Comparison of ENCODE assay signal across 8 cellular contexts in the genomic region with DNA sequence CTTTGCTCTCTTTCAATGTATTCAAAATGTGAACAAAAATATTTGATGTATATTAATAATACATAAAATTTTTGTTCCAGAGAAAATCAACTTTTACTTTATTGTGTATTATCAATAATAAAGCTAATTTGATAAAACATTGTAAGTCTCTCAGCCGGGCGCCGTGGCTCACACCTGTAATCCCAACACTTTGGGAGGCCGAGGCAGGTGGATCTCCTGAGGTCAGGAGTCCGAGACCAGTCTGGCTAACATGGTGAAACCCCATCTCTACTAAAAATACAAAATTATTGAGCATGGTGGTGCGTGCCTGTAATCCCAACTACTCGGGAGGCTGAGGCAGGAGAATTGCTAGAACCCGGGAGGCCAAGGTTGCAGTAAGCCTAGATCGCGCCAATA. TPM values are rescaled to one million over a fixed set of nuclear protein-coding genes. Genes with fewer than 3 reads are reported as not detected.
A peak's percentile ranks its signal among the peaks of the same experiment; 100 is the strongest.
DNase-seq lines count a peak whose midpoint lies in the region; ATAC-seq and TF ChIP-seq lines count a peak whose summit lies in the region.
"Not testable (repeated sequence)": the region's sequence is repeated elsewhere in the genome, so short reads cannot be mapped to it uniquely, and the experiment has no call there.

No MANE protein-coding gene starts in this region.

- peak overlapping the region; percentile 70 for H3K4me2 ChIP-seq in Karpas-422 (ENCODE audit: low read depth, low read length, poor library complexity, severe bottlenecking)
- not testable (repeated sequence) for H3K4me2 ChIP-seq in parathyroid adenoma (ENCODE audit: low read length)

- peaks cover 36% of the 10 kb centered on the region for H3K4me1 ChIP-seq in CD4-positive, alpha-beta memory T cell (ENCODE audit: insufficient read depth, low read length)
- H3K4me1 ChIP-seq in Karpas-422 (ENCODE audit: low read length) = not testable (repeated sequence)
- peaks cover 33 to 46% (median 44%) of the 10 kb centered on the region in 4 donors for H3K4me1 ChIP-seq in esophagus muscularis mucosa
- peaks cover 36% of the 10 kb centered on the region for H3K4me1 ChIP-seq in lower lobe of right lung
- peaks cover 14% of the 10 kb centered on the region for H3K4me1 ChIP-seq in parathyroid adenoma
- peaks cover 11 to 32% of the 10 kb centered on the region in 2 donors for H3K4me1 ChIP-seq in thyroid gland

- intact Hi-C loops in CD4-positive, alpha-beta memory T cell (cut with micrococcal nuclease) = loop anchor here (1.0 to 10.0 kb wide), 6 partner anchors 122 to 637 kb away; a partner anchor contains a TSS
- intact Hi-C loops in esophagus muscularis mucosa (cut with DNase I) = loop anchor here (10.0 kb wide), 1 partner anchor 121 kb away; no protein-coding TSS in a partner anchor
- intact Hi-C loops in lower lobe of right lung (cut with DNase I) = not testable (repeated sequence)
- intact Hi-C loops in thyroid gland (cut with DNase I) = loop anchor here (10.0 kb wide), 1 partner anchor 121 kb away; no protein-coding TSS in a partner anchor

- peaks cover 10 to 26% of the 10 kb centered on the region in 2 donors for H3K36me3 Mint-ChIP-seq in CD4-positive, alpha-beta memory T cell

- CTCF ChIA-PET in CD4-positive, alpha-beta memory T cell (lab: Charles Lee; ENCODE audit: partially characterized antibody) = interaction anchor here (1.4 to 2.2 kb wide), 4 partner anchors 9 to 691 kb away, joined by 3 to 5 read pairs (median 4); a partner anchor contains a TSS

- H3K79me2 ChIP-seq in Karpas-422 (ENCODE audit: low read length) = peaks cover 45% of the 10 kb centered on the region
- H3K79me2 ChIP-seq in parathyroid adenoma = peaks cover 17% of the 10 kb centered on the region

- H2AFZ ChIP-seq in Karpas-422 (ENCODE audit: low read length) = not testable (repeated sequence)
- H2AFZ ChIP-seq in parathyroid adenoma = peak overlapping the region; percentile 82

- peaks cover 24 to 45% (median 32%) of the 10 kb centered on the region in 4 donors for H3K4me1 Mint-ChIP-seq in CD4-positive, alpha-beta memory T cell

- not testable (repeated sequence) for H3K9ac ChIP-seq in Karpas-422 (ENCODE audit: low read length); parathyroid adenoma

- not testable (repeated sequence) for H3K9me3 Mint-ChIP-seq in CD4-positive, alpha-beta memory T cell

- H3K27me3 Mint-ChIP-seq in CD4-positive, alpha-beta memory T cell = not testable (repeated sequence)

- ATAC-seq in lower lobe of right lung = not testable (repeated sequence)

- H4K20me1 ChIP-seq in Karpas-422 (ENCODE audit: insufficient read depth, low read depth, low read length) = not testable (repeated sequence)

- not testable (repeated sequence) for DNase-seq in CD4-positive, alpha-beta memory T cell; Karpas-422; astrocyte of the cerebellum (ENCODE audit: low read depth); esophagus muscularis mucosa (ENCODE audit: extremely low spot score)
- DNase-seq in lower lobe of right lung = peak; percentile 47
- DNase-seq in thyroid gland = peak in 1 of 2 donors; percentile 20

- not testable (repeated sequence) for H3K9me2 ChIP-seq in Karpas-422 (replicated peaks; ENCODE audit: insufficient read depth, low read length)

- H3K4me3 ChIP-seq in CD4-positive, alpha-beta memory T cell (ENCODE audit: low read length in 2 of 2); Karpas-422 (ENCODE audit: low read length); parathyroid adenoma (ENCODE audit: low read depth, low read length); thyroid gland (replicated peaks in 1 of 3): not testable (repeated sequence)
- H3K4me3 ChIP-seq in WI38 (ENCODE audit: low read depth, low read length) (peak overlapping the region; percentile 71), astrocyte of the cerebellum (ENCODE audit: low read depth, low read length) (peak overlapping the region; percentile 95), esophagus muscularis mucosa (peak overlapping the region; percentile 73 to 85 (median 80)), lower lobe of right lung (peak overlapping the region; percentile 81)

- not testable (repeated sequence) for H3K36me3 ChIP-seq in CD4-positive, alpha-beta memory T cell (ENCODE audit: insufficient read depth, low read length); esophagus muscularis mucosa; lower lobe of right lung; parathyroid adenoma (ENCODE audit: control insufficient read depth, insufficient read depth, low read length); thyroid gland
- peaks cover 32% of the 10 kb centered on the region for H3K36me3 ChIP-seq in Karpas-422 (ENCODE audit: insufficient read depth, low read length)

- H3K4me3 Mint-ChIP-seq in CD4-positive, alpha-beta memory T cell = peak overlapping the region in 5 of 8 donors; percentile 98 to 99 (median 98)

- in situ Hi-C loops in astrocyte of the cerebellum (cut with HindIII; ENCODE audit: low sequenced_read_pairs) = not testable (repeated sequence)

- not testable (repeated sequence) for H3K9me3 ChIP-seq in CD4-positive, alpha-beta memory T cell (ENCODE audit: control insufficient read depth in 1 of 2, low read length in 2 of 2); esophagus muscularis mucosa; lower lobe of right lung; parathyroid adenoma (ENCODE audit: control insufficient read depth, low read length); thyroid gland
- peaks cover 23% of the 10 kb centered on the region for H3K9me3 ChIP-seq in Karpas-422 (ENCODE audit: low read length)

- 92% methylated on average over 10 of the region's 10 CpGs for WGBS in esophagus muscularis mucosa
- WGBS in thyroid gland, 2 donors = 90 to 92% methylated on average over 10 of the region's 10 CpGs

- H3K27ac ChIP-seq in CD4-positive, alpha-beta memory T cell (ENCODE audit: low read depth, low read length) = peak overlapping the region; percentile 99
- H3K27ac ChIP-seq in Karpas-422 (ENCODE audit: low read length) = not testable (repeated sequence)
- peak overlapping the region; percentile 92 to 96 (median 93) for H3K27ac ChIP-seq in esophagus muscularis mucosa (replicated peaks in 1 of 4)
- peak overlapping the region; percentile 96 for H3K27ac ChIP-seq in lower lobe of right lung
- peak overlapping the region; percentile 94 for H3K27ac ChIP-seq in parathyroid adenoma
- H3K27ac ChIP-seq in thyroid gland = peak overlapping the region in 2 of 3 donors; percentile 10 to 83

- H3K27ac Mint-ChIP-seq in CD4-positive, alpha-beta memory T cell = peak overlapping the region; percentile 32 to 99 (median 84)

- TF ChIP-seq EP300 in esophagus muscularis mucosa (IDR thresholded peaks at IDR 0.05) = not testable (repeated sequence)

- not testable (repeated sequence) for H3K27me3 ChIP-seq in CD4-positive, alpha-beta memory T cell (ENCODE audit: insufficient read depth, low read length); Karpas-422 (ENCODE audit: low read length); esophagus muscularis mucosa; lower lobe of right lung (ENCODE audit: low read depth); parathyroid adenoma (ENCODE audit: control insufficient read depth, insufficient read depth, low read length); thyroid gland

- POLR2A ChIA-PET in CD4-positive, alpha-beta memory T cell (lab: Charles Lee; ENCODE audit: partially characterized antibody) = interaction anchor here (0.8 to 4.3 kb wide), 17 partner anchors 11 to 1890 kb away, joined by 3 to 44 read pairs (median 8); a partner anchor contains a TSS

- not testable (repeated sequence) for TF ChIP-seq POLR2A in esophagus muscularis mucosa (IDR thresholded peaks at IDR 0.05; ENCODE audit: low read depth); thyroid gland (IDR thresholded peaks at IDR 0.05)

- TF ChIP-seq CTCF in WI38 (IDR thresholded peaks at IDR 0.05; ENCODE audit: low read depth, low read length); astrocyte of the cerebellum (IDR thresholded peaks at IDR 0.05; ENCODE audit: low read depth, low read length, missing control alignments); esophagus muscularis mucosa (IDR thresholded peaks at IDR 0.05); lower lobe of right lung (IDR thresholded peaks at IDR 0.05); parathyroid adenoma (IDR thresholded peaks at IDR 0.05); thyroid gland (IDR thresholded peaks at IDR 0.05): not testable (repeated sequence)

RNA-seq across cellular contexts. Expression of a gene that starts 0.4 kb away (rescaled TPM):
- 100 to 1,000 TPM; 111 to 113 TPM for total RNA-seq in CD4-positive, alpha-beta memory T cell
- 10 to 100 TPM in 1 of 2 donors, 1 to 10 TPM in 1; 8.9 to 47.0 TPM for polyA plus RNA-seq in CD4-positive, alpha-beta memory T cell
- total RNA-seq in Karpas-422 (2014; rRNA removed; shearing (Covaris generic); ENCODE audit: low replicate concordance) = 39.4 and 98.5 TPM in 2 replicates
- 10 to 100 TPM; 25.5 to 34.1 (median 30.4) TPM for total RNA-seq in esophagus muscularis mucosa
- 54.2 TPM for total RNA-seq in lower lobe of right lung
- 100 to 1,000 TPM in 3 of 4 donors, 10 to 100 TPM in 1; 92.5 to 220 (median 122) TPM for total RNA-seq in thyroid gland
